12 cellular contexts compared by ENCODE assay signal in genomic region chr16:88532434-88533241, GRCh38. TPM values are rescaled to one million over a fixed set of nuclear protein-coding genes. Genes with fewer than 3 reads are reported as not detected.
DNase-seq lines count a peak whose midpoint lies in the region; ATAC-seq, FAIRE-seq and TF ChIP-seq lines count a peak whose summit lies in the region.
"Had no signal": no experiment of that assay in that cellular context is flagged by ENCODE, and none has a peak within 500 bp of the region (broad histone marks: within the 10 kb centered on the region; RNA-seq: fewer than 3 reads in every experiment).

No MANE protein-coding gene starts in this region.

- H3K9me3 ChIP-seq in kidney (ENCODE audit: control insufficient read depth in 1 of 2, low read length in 2 of 2) (no peaks in the 10 kb centered on the region), skeletal muscle satellite cell (replicated peaks; ENCODE audit: low read length) (no peaks in the 10 kb centered on the region)
- H3K9me3 ChIP-seq: SJCRH30 had no signal

- H3K27me3 ChIP-seq in H7 (ENCODE audit: control insufficient read depth, insufficient read depth, low read length) (no peaks in the 10 kb centered on the region), skeletal muscle satellite cell (ENCODE audit: control insufficient read depth, insufficient read depth, low read length) (peaks cover 2% of the 10 kb centered on the region)
- H3K27me3 ChIP-seq: SJCRH30 had no signal

- no peak overlapping the region for H3K9ac ChIP-seq in kidney (ENCODE audit: low read length in 2 of 2)
- peak overlapping the region; percentile 50 for H3K9ac ChIP-seq in skeletal muscle satellite cell (ENCODE audit: low read depth, low read length)

- FAIRE-seq in kidney (lab: Jason Lieb, UNC), result no peak
- FAIRE-seq: G401.6 had no signal

- no peaks in the 10 kb centered on the region for H3K27me3 Mint-ChIP-seq in chondrocyte (ENCODE audit: low read depth)
- no peaks in the 10 kb centered on the region for H3K27me3 Mint-ChIP-seq in activated naive CD8-positive, alpha-beta T cell treated with anti-CD3 and anti-CD28 coated beads for 36 hours
- H3K27me3 Mint-ChIP-seq in T-helper 2 cell treated with Interferon-gamma antibody and Interleukin-4, amounts not matched to agents 5 μg/mL and 100 μg/mL, for 36 hours (ENCODE audit: low read depth), result no peaks in the 10 kb centered on the region

- H3K4me2 ChIP-seq in skeletal muscle satellite cell (ENCODE audit: low read length), result peak overlapping the region; percentile 86

- peaks cover 13% of the 10 kb centered on the region for H3K4me1 Mint-ChIP-seq in chondrocyte (ENCODE audit: low read depth)
- H3K4me1 Mint-ChIP-seq in activated naive CD8-positive, alpha-beta T cell treated with anti-CD3 and anti-CD28 coated beads for 36 hours, result peaks cover 9% of the 10 kb centered on the region
- H3K4me1 Mint-ChIP-seq in T-helper 2 cell treated with Interferon-gamma antibody and Interleukin-4, amounts not matched to agents 5 μg/mL and 100 μg/mL, for 36 hours (ENCODE audit: low read depth), result peaks cover 5% of the 10 kb centered on the region

- peaks cover 4% of the 10 kb centered on the region for H3K36me3 Mint-ChIP-seq in chondrocyte (ENCODE audit: low read depth)
- peaks cover 3% of the 10 kb centered on the region for H3K36me3 Mint-ChIP-seq in activated naive CD8-positive, alpha-beta T cell treated with anti-CD3 and anti-CD28 coated beads for 36 hours
- peaks cover 5% of the 10 kb centered on the region for H3K36me3 Mint-ChIP-seq in T-helper 2 cell treated with Interferon-gamma antibody and Interleukin-4, amounts not matched to agents 5 μg/mL and 100 μg/mL, for 36 hours (ENCODE audit: low read depth)

- H3K36me3 ChIP-seq in H7 (replicated peaks; ENCODE audit: control insufficient read depth, insufficient read depth, low read length) (no peaks in the 10 kb centered on the region; the same call in 1 of the 2 replicates), kidney (ENCODE audit: control insufficient read depth in 1 of 2, insufficient read depth in 2 of 2, low read length in 2 of 2) (no peaks in the 10 kb centered on the region), skeletal muscle satellite cell (ENCODE audit: insufficient read depth, low read length) (no peaks in the 10 kb centered on the region)
- H3K36me3 ChIP-seq: SJCRH30 had no signal

- H3K4me3 Mint-ChIP-seq in chondrocyte (ENCODE audit: unreplicated experiment), result peak overlapping the region; percentile 36
- H3K4me3 Mint-ChIP-seq in activated naive CD8-positive, alpha-beta T cell treated with anti-CD3 and anti-CD28 coated beads for 36 hours, result no peak overlapping the region
- no peak overlapping the region for H3K4me3 Mint-ChIP-seq in T-helper 2 cell treated with Interferon-gamma antibody and Interleukin-4, amounts not matched to agents 5 μg/mL and 100 μg/mL, for 36 hours

- no peak overlapping the region for H3K27ac ChIP-seq in kidney (ENCODE audit: low read depth in 2 of 2, low read length in 2 of 2)
- H3K27ac ChIP-seq: SJCRH30 had no signal

- no peak for ATAC-seq in GM18519 (IDR thresholded peaks at IDR 0.05; ENCODE audit: low FRiP score, unreplicated experiment)
- ATAC-seq in GM21576 (IDR thresholded peaks at IDR 0.05; ENCODE audit: unreplicated experiment), result no peak

- DNase-seq in H7, result no peak
- no peak for DNase-seq in chondrocyte (ENCODE audit: low spot score)
- peak; percentile 81 for DNase-seq in kidney
- no peak for DNase-seq in activated naive CD8-positive, alpha-beta T cell treated with anti-CD3 and anti-CD28 coated beads for 36 hours
- DNase-seq in T-helper 2 cell treated with Interferon-gamma antibody and Interleukin-4, amounts not matched to agents 5 μg/mL and 100 μg/mL, for 36 hours (ENCODE audit: low spot score), result no peak
- DNase-seq: activated T-cell treated with anti-CD3 and anti-CD28 coated beads, Interleukin-2, amount 50 U/mL, for 1 hour; NCI-H526 treated with DMSO at 0.1 percent for 48 hours; SJCRH30 had no signal

- H3K4me1 ChIP-seq in kidney (ENCODE audit: control insufficient read depth in 1 of 2, insufficient read depth in 1 of 2, low read depth in 1 of 2, low read length in 2 of 2), result peaks cover 0 to 14% of the 10 kb centered on the region in 2 donors
- peaks cover 17% of the 10 kb centered on the region for H3K4me1 ChIP-seq in skeletal muscle satellite cell (ENCODE audit: control insufficient read depth, insufficient read depth, low read length)

- TF ChIP-seq CTCF in chondrocyte (IDR thresholded peaks at IDR 0.05), result no peak
- TF ChIP-seq CTCF in kidney (IDR thresholded peaks at IDR 0.05; ENCODE audit: borderline replicate concordance, extremely low read depth, insufficient read depth), result no peak

- intact Hi-C loops in kidney (cut with DNase I), result no loop called here

- no peak overlapping the region for H3K27ac Mint-ChIP-seq in chondrocyte (ENCODE audit: unreplicated experiment)
- no peak overlapping the region for H3K27ac Mint-ChIP-seq in activated naive CD8-positive, alpha-beta T cell treated with anti-CD3 and anti-CD28 coated beads for 36 hours
- no peak overlapping the region for H3K27ac Mint-ChIP-seq in T-helper 2 cell treated with Interferon-gamma antibody and Interleukin-4, amounts not matched to agents 5 μg/mL and 100 μg/mL, for 36 hours

- H3K9me3 Mint-ChIP-seq in chondrocyte (ENCODE audit: low read depth), result no peaks in the 10 kb centered on the region
- H3K9me3 Mint-ChIP-seq in activated naive CD8-positive, alpha-beta T cell treated with anti-CD3 and anti-CD28 coated beads for 36 hours, result no peaks in the 10 kb centered on the region
- H3K9me3 Mint-ChIP-seq in T-helper 2 cell treated with Interferon-gamma antibody and Interleukin-4, amounts not matched to agents 5 μg/mL and 100 μg/mL, for 36 hours, result no peaks in the 10 kb centered on the region

- H3K4me3 ChIP-seq in H7 (ENCODE audit: insufficient read depth, low read depth, low read length) (peak overlapping the region; percentile 54), kidney (ENCODE audit: low read length in 2 of 2) (no peak overlapping the region), skeletal muscle satellite cell (ENCODE audit: low read length) (peak overlapping the region; percentile 86)
- H3K4me3 ChIP-seq: SJCRH30 had no signal

RNA-seq across cellular contexts. Expression of gene ZC3H18, which starts 37.6 kb away (rescaled TPM):
- total RNA-seq in H7 (2014; rRNA removed; shearing (Covaris generic)), result 19.5 and 20.0 TPM in 2 replicates
- total RNA-seq in chondrocyte (32.1 to 38.4 TPM (median 36.7 TPM) in 3 replicates), kidney (38.2 TPM)
- polyA plus RNA-seq in kidney (ENCODE audit: insufficient read depth, low read depth, low replicate concordance), result 11.4 TPM
- 14.7 and 15.9 TPM in 2 replicates for total RNA-seq in skeletal muscle satellite cell (2012; rRNA removed)
- total RNA-seq in activated naive CD8-positive, alpha-beta T cell treated with anti-CD3 and anti-CD28 coated beads for 36 hours, result 10 to 100 TPM; 84.3 to 86.8 TPM

Comparison
In these comparisons a context has a peak if more than half of its experiments do, and no peak if none do; other contexts are left out.
1. H3K4me3 ChIP-seq: peak in H7 (single experiment) and skeletal muscle satellite cell (single experiment); none in kidney (0 of 2).